10 cellular contexts compared by ENCODE assay signal in the genomic region with DNA sequence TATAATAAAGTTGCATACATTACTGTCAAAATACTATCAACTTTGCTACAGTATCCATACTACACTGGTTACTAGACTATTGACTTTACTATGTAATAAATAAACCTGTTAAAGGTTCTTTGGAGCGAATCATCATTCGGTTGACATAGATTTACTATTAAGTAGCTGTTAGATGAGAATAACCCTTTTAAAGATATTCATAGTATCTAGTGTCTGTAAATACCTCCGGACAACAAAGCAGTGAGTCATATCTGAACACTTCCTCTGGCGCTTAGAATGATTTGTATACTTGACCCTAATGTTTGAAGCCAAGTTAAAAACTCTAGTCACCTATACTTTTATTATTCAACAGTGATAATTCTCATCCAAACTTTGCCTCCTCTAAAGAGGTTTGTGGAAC.
DNase-seq lines count a peak whose midpoint lies in the region; ATAC-seq, FAIRE-seq and TF ChIP-seq lines count a peak whose summit lies in the region.
"Had no signal": no experiment of that assay in that cellular context is flagged by ENCODE, and none has a peak within 500 bp of the region (broad histone marks: within the 10 kb centered on the region; RNA-seq: fewer than 3 reads in every experiment).

No MANE protein-coding gene starts in this region.

- no peak for FAIRE-seq in A549 (lab: Jason Lieb, UNC)

- no peak for TF ChIP-seq RAD21 in A549 (conservative IDR thresholded peaks at IDR 0.05 in 1 of 2, IDR thresholded peaks at IDR 0.05 in 1 of 2)

- H3K4me2 ChIP-seq in A549, result no peak overlapping the region

- DNase-seq in A549 (ENCODE audit: low read depth in 1 of 2, low spot score in 1 of 2) (peak in 1 of 2 experiments; percentile 2), cardiac fibroblast (ENCODE audit: low read depth in 2 of 2) (peak; percentile 24 to 60), WERI-Rb-1 (no peak), NCI-H2196 treated with DMSO at 0.1 percent for 48 hours (lab: John Stamatoyannopoulos, UW; ENCODE audit: unreplicated experiment) (no peak), NAMALWA (ENCODE audit: low spot score) (no peak)
- DNase-seq: NCI-H82, upper lobe of right lung had no signal

- TF ChIP-seq POLR2A in A549 (IDR thresholded peaks at IDR 0.05; ENCODE audit: low read length), result no peak

- 1% methylated on average over 4 of the region's 4 CpGs for WGBS in A549 (ENCODE audit: missing lambda C conversion rate)

- TF ChIP-seq CTCF in A549 (IDR thresholded peaks at IDR 0.05) (no peak), cardiac fibroblast (IDR thresholded peaks at IDR 0.05; ENCODE audit: low read depth, low read length) (no peak), WERI-Rb-1 (IDR thresholded peaks at IDR 0.05; ENCODE audit: low read depth, low read length) (no peak)

- H3K4me1 ChIP-seq in A549, result 0 out of 3 replicates have a peak, but pooled peaks cover 8% of the 10 kb centered on the region
- H3K4me1 ChIP-seq: upper lobe of right lung had no signal

- POLR2A ChIA-PET in A549 (lab: Yijun Ruan, JAX), result no interaction called here

- CTCF ChIA-PET in A549 (lab: Yijun Ruan, JAX), result no interaction called here

- ATAC-seq in A549 (no peak), GM21423 (IDR thresholded peaks at IDR 0.05; ENCODE audit: unreplicated experiment) (peak; percentile 76), HG03520 (IDR thresholded peaks at IDR 0.05; ENCODE audit: unreplicated experiment) (peak; percentile 72), HG03045 (IDR thresholded peaks at IDR 0.05; ENCODE audit: unreplicated experiment) (no peak)
- ATAC-seq: upper lobe of right lung had no signal

- TF ChIP-seq EP300 in A549 (IDR thresholded peaks at IDR 0.05), result no peak

- H3K4me3 ChIP-seq in A549 (no peak overlapping the region), cardiac fibroblast (replicated peaks in 1 of 2; ENCODE audit: low read depth in 2 of 2, low read length in 2 of 2) (no peak overlapping the region), WERI-Rb-1 (ENCODE audit: low read depth, low read length) (no peak overlapping the region)
- H3K4me3 ChIP-seq: upper lobe of right lung had no signal

- H3K27me3 ChIP-seq in WERI-Rb-1 (ENCODE audit: insufficient read depth, low read depth, severe bottlenecking), result no peaks in the 10 kb centered on the region
- H3K27me3 ChIP-seq: upper lobe of right lung had no signal

- no peaks in the 10 kb centered on the region for H3K36me3 ChIP-seq in WERI-Rb-1
- H3K36me3 ChIP-seq: upper lobe of right lung had no signal

- H3K27ac ChIP-seq in A549 (no peak overlapping the region), WERI-Rb-1 (no peak overlapping the region)
- H3K27ac ChIP-seq: upper lobe of right lung had no signal

- H3K9me3 ChIP-seq in A549, result no peaks in the 10 kb centered on the region
- H3K9me3 ChIP-seq in WERI-Rb-1 (ENCODE audit: severe bottlenecking), result no peaks in the 10 kb centered on the region
- H3K9me3 ChIP-seq: upper lobe of right lung had no signal

TF ChIP-seq in A549, 52 proteins besides CTCF, POLR2A, EP300 and RAD21:
- TF ChIP-seq FOSL2 (IDR thresholded peaks at IDR 0.05) (no peak), FOSL2 (CRISPR knock-in tag; IDR thresholded peaks at IDR 0.05) (0 out of 2 replicates have a peak, but pooled peaks have one; percentile 35), RNF2 (IDR thresholded peaks at IDR 0.05; ENCODE audit: borderline replicate concordance, low read depth) (no peak), RFX5 (IDR thresholded peaks at IDR 0.05) (no peak), PHF8 (IDR thresholded peaks at IDR 0.05; ENCODE audit: borderline replicate concordance, low read depth) (no peak)

Comparison
In these comparisons a context has a peak if more than half of its experiments do, and no peak if none do; other contexts are left out.
1. ATAC-seq: peak in GM21423 (single experiment) and HG03520 (single experiment); none in A549 (0 of 2) and HG03045 (single experiment).
2. DNase-seq: peak in cardiac fibroblast (2 of 2); none in WERI-Rb-1 (single experiment), NCI-H2196 treated with DMSO at 0.1 percent for 48 hours (single experiment) and NAMALWA (single experiment).